Comparison of ENCODE assay signal across 21 cellular contexts in the genomic region with DNA sequence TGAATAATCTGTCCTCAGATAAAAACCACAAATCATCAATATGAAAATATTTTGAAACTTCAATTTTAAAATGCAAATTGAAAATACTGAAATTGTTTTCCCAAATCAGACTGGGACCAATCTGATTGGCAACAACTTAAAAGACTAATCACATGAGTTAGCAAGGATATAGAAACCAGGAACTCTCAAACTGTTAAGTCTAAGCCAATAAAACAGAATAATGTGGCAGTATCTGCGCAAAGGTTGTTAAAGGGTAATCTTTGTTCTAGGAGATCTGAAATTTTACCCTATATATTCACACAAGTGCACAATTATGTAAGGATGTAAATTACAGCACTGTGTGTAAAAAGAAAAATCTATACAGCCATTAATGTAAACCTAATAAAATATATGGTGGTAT. TPM values are rescaled to one million over a fixed set of nuclear protein-coding genes. Genes with fewer than 3 reads are reported as not detected.
A peak's percentile ranks its signal among the peaks of the same experiment; 100 is the strongest.
DNase-seq lines count a peak whose midpoint lies in the region; ATAC-seq, FAIRE-seq and TF ChIP-seq lines count a peak whose summit lies in the region.
"Had no signal": no experiment of that assay in that cellular context is flagged by ENCODE, and none has a peak within 500 bp of the region (broad histone marks: within the 10 kb centered on the region; RNA-seq: fewer than 3 reads in every experiment).

No MANE protein-coding gene starts in this region.

- H3K4me1 ChIP-seq in small intestine (ENCODE audit: control insufficient read depth in 2 of 2, insufficient read depth in 1 of 2, low read depth in 1 of 2, low read length in 1 of 2): no peaks in the 10 kb centered on the region
- H3K4me1 ChIP-seq: BE2C had no signal

- no peaks in the 10 kb centered on the region for H3K27me3 ChIP-seq in small intestine (ENCODE audit: control insufficient read depth in 2 of 2, insufficient read depth in 2 of 2, low read length in 2 of 2)
- H3K27me3 ChIP-seq: BE2C had no signal

- no peaks in the 10 kb centered on the region for H3K27me3 Mint-ChIP-seq in activated naive CD4-positive, alpha-beta T cell treated with anti-CD3 and anti-CD28 coated beads, Interleukin-2, amount 50 U/mL, for 24 hours
- no peaks in the 10 kb centered on the region for H3K27me3 Mint-ChIP-seq in WTC11 (ENCODE audit: low read depth)
- H3K27me3 Mint-ChIP-seq: CD4-positive, alpha-beta memory T cell; IgD-negative memory B cell had no signal

- FAIRE-seq in small intestine (lab: Jason Lieb, UNC): no peak
- FAIRE-seq: GM12892, GM18507, H54, HTR-8/SVneo had no signal

- H3K36me3 Mint-ChIP-seq in activated naive CD4-positive, alpha-beta T cell treated with anti-CD3 and anti-CD28 coated beads, Interleukin-2, amount 50 U/mL, for 24 hours: peaks cover 31% of the 10 kb centered on the region
- peaks cover 55% of the 10 kb centered on the region for H3K36me3 Mint-ChIP-seq in WTC11

- 46 to 77% (median 59%) methylated on average over 1 of the region's 1 CpG for WGBS in small intestine, 3 donors

- DNase-seq in activated naive CD4-positive, alpha-beta T cell (lab: John Stamatoyannopoulos, UW): no peak
- DNase-seq in WTC11 (ENCODE audit: low spot score): no peak
- DNase-seq in left colon: no peak
- peak; percentile 26 for DNase-seq in small intestine
- no peak for DNase-seq in HuH-7 (ENCODE audit: low spot score)
- no peak for DNase-seq in NCI-H1694 (lab: John Stamatoyannopoulos, UW)
- DNase-seq: BE2C; C1 segment of cervical spinal cord; CD4-positive, alpha-beta memory T cell; DMS153; DMS79; GDM1; HCEC 1CT had no signal

- H3K9me3 Mint-ChIP-seq in activated naive CD4-positive, alpha-beta T cell treated with anti-CD3 and anti-CD28 coated beads, Interleukin-2, amount 50 U/mL, for 24 hours: peaks cover 3% of the 10 kb centered on the region
- no peaks in the 10 kb centered on the region for H3K9me3 Mint-ChIP-seq in WTC11
- H3K9me3 Mint-ChIP-seq: CD4-positive, alpha-beta memory T cell; GM23338; IgD-negative memory B cell had no signal

- no peaks in the 10 kb centered on the region for H3K9me3 ChIP-seq in small intestine (ENCODE audit: control insufficient read depth, low read depth)
- H3K9me3 ChIP-seq: BE2C had no signal

- intact Hi-C loops in left colon (cut with DNase I, micrococcal nuclease): no loop called here

- ATAC-seq in WTC11 (no peak), left colon (peak; percentile 92), HG03175 (IDR thresholded peaks at IDR 0.05; ENCODE audit: unreplicated experiment) (no peak)
- ATAC-seq: GM23338 had no signal

- no peak overlapping the region for H3K4me3 Mint-ChIP-seq in activated naive CD4-positive, alpha-beta T cell treated with anti-CD3 and anti-CD28 coated beads, Interleukin-2, amount 50 U/mL, for 24 hours
- H3K4me3 Mint-ChIP-seq in WTC11: no peak overlapping the region
- H3K4me3 Mint-ChIP-seq: CD4-positive, alpha-beta memory T cell; GM23338; IgD-negative memory B cell had no signal

- no peak for TF ChIP-seq CTCF in WTC11 (IDR thresholded peaks at IDR 0.05)

- CTCF ChIA-PET in WTC11 (lab: Charles Lee): no interaction called here

- H3K36me3 ChIP-seq in small intestine (ENCODE audit: control insufficient read depth in 2 of 2, insufficient read depth in 2 of 2, low read length in 2 of 2): peaks cover 0 to 4% of the 10 kb centered on the region in 2 donors

- POLR2A ChIA-PET in WTC11 (lab: Charles Lee): no interaction called here

- no peak overlapping the region for H3K27ac ChIP-seq in small intestine (ENCODE audit: low read depth in 1 of 2, low read length in 1 of 2)

- H3K4me1 Mint-ChIP-seq in activated naive CD4-positive, alpha-beta T cell treated with anti-CD3 and anti-CD28 coated beads, Interleukin-2, amount 50 U/mL, for 24 hours: peaks cover 58% of the 10 kb centered on the region
- peaks cover 21% of the 10 kb centered on the region for H3K4me1 Mint-ChIP-seq in WTC11

- no peak overlapping the region for H3K4me3 ChIP-seq in small intestine (ENCODE audit: low read depth in 1 of 2, low read length in 2 of 2)
- H3K4me3 ChIP-seq: GM23338 had no signal

- peak overlapping the region; percentile 51 for H3K27ac Mint-ChIP-seq in activated naive CD4-positive, alpha-beta T cell treated with anti-CD3 and anti-CD28 coated beads, Interleukin-2, amount 50 U/mL, for 24 hours
- H3K27ac Mint-ChIP-seq in WTC11: peak overlapping the region; percentile 37; the same call in 1 of the 2 replicates
- H3K27ac Mint-ChIP-seq: GM23338, IgD-negative memory B cell had no signal

TF ChIP-seq in WTC11, 78 proteins besides CTCF, POLR2A, EP300 and RAD21:
- no peak for TF ChIP-seq EMX1 (CRISPR knock-in tag; IDR thresholded peaks at IDR 0.05)
- no peak for TF ChIP-seq ZNF232 (CRISPR knock-in tag; IDR thresholded peaks at IDR 0.05)
- TF ChIP-seq NFE2L1 (CRISPR knock-in tag; IDR thresholded peaks at IDR 0.05): no peak
- no peak for TF ChIP-seq NR2C2 (CRISPR knock-in tag; IDR thresholded peaks at IDR 0.05)
- no peak for TF ChIP-seq NR3C1 (CRISPR knock-in tag; conservative IDR thresholded peaks at IDR 0.05; ENCODE audit: low read depth)
- no peak for TF ChIP-seq ZNF138 (CRISPR knock-in tag; conservative IDR thresholded peaks at IDR 0.05)
- no peak for TF ChIP-seq MAX (CRISPR knock-in tag; IDR thresholded peaks at IDR 0.05)
- TF ChIP-seq USF1 (CRISPR knock-in tag; IDR thresholded peaks at IDR 0.05): no peak
- TF ChIP-seq NFATC4 (CRISPR knock-in tag; IDR thresholded peaks at IDR 0.05): no peak
- TF ChIP-seq ZNF121 (CRISPR knock-in tag; IDR thresholded peaks at IDR 0.05): no peak
- no peak for TF ChIP-seq ATF2 (CRISPR knock-in tag; IDR thresholded peaks at IDR 0.05; ENCODE audit: borderline replicate concordance, low read depth)
- TF ChIP-seq, protein P1, sequence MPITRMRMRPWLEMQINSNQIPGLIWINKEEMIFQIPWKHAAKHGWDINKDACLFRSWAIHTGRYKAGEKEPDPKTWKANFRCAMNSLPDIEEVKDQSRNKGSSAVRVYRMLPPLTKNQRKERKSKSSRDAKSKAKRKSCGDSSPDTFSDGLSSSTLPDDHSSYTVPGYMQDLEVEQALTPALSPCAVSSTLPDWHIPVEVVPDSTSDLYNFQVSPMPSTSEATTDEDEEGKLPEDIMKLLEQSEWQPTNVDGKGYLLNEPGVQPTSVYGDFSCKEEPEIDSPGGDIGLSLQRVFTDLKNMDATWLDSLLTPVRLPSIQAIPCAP (CRISPR knock-in tag; IDR thresholded peaks at IDR 0.05): no peak
- TF ChIP-seq FOXP1 (CRISPR knock-in tag; IDR thresholded peaks at IDR 0.05; ENCODE audit: borderline replicate concordance): no peak
- TF ChIP-seq CDX4 (CRISPR knock-in tag; IDR thresholded peaks at IDR 0.05; ENCODE audit: borderline replicate concordance): no peak
- TF ChIP-seq, protein P2, sequence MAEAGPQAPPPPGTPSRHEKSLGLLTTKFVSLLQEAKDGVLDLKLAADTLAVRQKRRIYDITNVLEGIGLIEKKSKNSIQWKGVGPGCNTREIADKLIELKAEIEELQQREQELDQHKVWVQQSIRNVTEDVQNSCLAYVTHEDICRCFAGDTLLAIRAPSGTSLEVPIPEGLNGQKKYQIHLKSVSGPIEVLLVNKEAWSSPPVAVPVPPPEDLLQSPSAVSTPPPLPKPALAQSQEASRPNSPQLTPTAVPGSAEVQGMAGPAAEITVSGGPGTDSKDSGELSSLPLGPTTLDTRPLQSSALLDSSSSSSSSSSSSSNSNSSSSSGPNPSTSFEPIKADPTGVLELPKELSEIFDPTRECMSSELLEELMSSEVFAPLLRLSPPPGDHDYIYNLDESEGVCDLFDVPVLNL (CRISPR knock-in tag; IDR thresholded peaks at IDR 0.05; ENCODE audit: borderline replicate concordance, low read depth): no peak
- no peak for TF ChIP-seq NFYB (CRISPR knock-in tag; conservative IDR thresholded peaks at IDR 0.05; ENCODE audit: low read depth)
- TF ChIP-seq GRHL2 (CRISPR knock-in tag; IDR thresholded peaks at IDR 0.05; ENCODE audit: insufficient replicate concordance, severe bottlenecking): no peak
TF ChIP-seq in WTC11: peak in this region for 0.

RNA-seq across cellular contexts. Expression of gene EIF4E, which starts 29.7 kb away (rescaled TPM):
- total RNA-seq in WTC11 (2021) (146 to 174 TPM (median 155 TPM) in 3 replicates), left colon (10 to 100 TPM; 92.6 to 97.1 TPM)
- polyA plus RNA-seq in small intestine: 10 to 100 TPM; 34.3 to 63.0 (median 51.7) TPM
